23 cellular contexts compared by ENCODE assay signal in genomic region chr3:114858329-114858728, GRCh38.
DNase-seq lines count a peak whose midpoint lies in the region; ATAC-seq lines count a peak whose summit lies in the region.
"Had no signal": no experiment of that assay in that cellular context is flagged by ENCODE, and none has a peak within 500 bp of the region (broad histone marks: within the 10 kb centered on the region; RNA-seq: fewer than 3 reads in every experiment).

No MANE protein-coding gene starts in this region.

- no peak overlapping the region for H3K4me3 Mint-ChIP-seq in memory B cell
- no peak overlapping the region for H3K4me3 Mint-ChIP-seq in activated CD4-positive, alpha-beta T cell treated with anti-CD3 and anti-CD28 coated beads, Interleukin-2, amount 10 ng/mL, durations not matched to agents 24 days and 14 days
- H3K4me3 Mint-ChIP-seq: CD4-positive, alpha-beta memory T cell; IgD-negative memory B cell had no signal

- H3K27ac Mint-ChIP-seq in memory B cell: no peak overlapping the region
- H3K27ac Mint-ChIP-seq in activated CD4-positive, alpha-beta T cell treated with anti-CD3 and anti-CD28 coated beads, Interleukin-2, amount 10 ng/mL, durations not matched to agents 24 days and 14 days: no peak overlapping the region
- H3K27ac Mint-ChIP-seq: CD4-positive, alpha-beta memory T cell had no signal

- peaks cover 9% of the 10 kb centered on the region for H3K36me3 Mint-ChIP-seq in memory B cell
- no peaks in the 10 kb centered on the region for H3K36me3 Mint-ChIP-seq in activated CD4-positive, alpha-beta T cell treated with anti-CD3 and anti-CD28 coated beads, Interleukin-2, amount 10 ng/mL, durations not matched to agents 24 days and 14 days (ENCODE audit: low read depth)

- intact Hi-C loops in activated CD4-positive, alpha-beta T cell treated with anti-CD3 and anti-CD28 coated beads, Interleukin-2, amount 10 ng/mL, durations not matched to agents 24 days and 14 days (cut with micrococcal nuclease): no loop called here

- no peaks in the 10 kb centered on the region for H3K27me3 Mint-ChIP-seq in memory B cell
- no peaks in the 10 kb centered on the region for H3K27me3 Mint-ChIP-seq in activated CD4-positive, alpha-beta T cell treated with anti-CD3 and anti-CD28 coated beads, Interleukin-2, amount 10 ng/mL, durations not matched to agents 24 days and 14 days
- H3K27me3 Mint-ChIP-seq: CD4-positive, alpha-beta memory T cell; IgD-negative memory B cell had no signal

- ATAC-seq in memory B cell (ENCODE audit: low read depth): peak; percentile 35
- ATAC-seq: SK-N-SH treated with all-trans-retinoic acid at 6 μM for 48 hours had no signal

- H3K4me1 Mint-ChIP-seq in memory B cell: peaks cover 27% of the 10 kb centered on the region
- H3K4me1 Mint-ChIP-seq in activated CD4-positive, alpha-beta T cell treated with anti-CD3 and anti-CD28 coated beads, Interleukin-2, amount 10 ng/mL, durations not matched to agents 24 days and 14 days: peaks cover 3% of the 10 kb centered on the region

- H3K9me3 Mint-ChIP-seq in memory B cell: no peaks in the 10 kb centered on the region
- H3K9me3 Mint-ChIP-seq in activated CD4-positive, alpha-beta T cell treated with anti-CD3 and anti-CD28 coated beads, Interleukin-2, amount 10 ng/mL, durations not matched to agents 24 days and 14 days: no peaks in the 10 kb centered on the region
- H3K9me3 Mint-ChIP-seq: CD4-positive, alpha-beta memory T cell; IgD-negative memory B cell had no signal

- DNase-seq in NCI-H748 (lab: John Stamatoyannopoulos, UW; ENCODE audit: unreplicated experiment): peak; percentile 50
- no peak for DNase-seq in NCI-H748 treated with DMSO at 0.1 percent for 48 hours (lab: John Stamatoyannopoulos, UW)
- DNase-seq in NCI-H69 (lab: John Stamatoyannopoulos, UW): peak; percentile 19
- no peak for DNase-seq in memory B cell (ENCODE audit: low spot score in 2 of 2)
- no peak for DNase-seq in SIG-M5 (lab: John Stamatoyannopoulos, UW)
- DNase-seq in iPS-NIHi11 (ENCODE audit: low spot score): no peak
- no peak for DNase-seq in activated CD4-positive, alpha-beta T cell treated with anti-CD3 and anti-CD28 coated beads, Interleukin-2, amount 10 ng/mL, durations not matched to agents 24 days and 14 days
- DNase-seq in AG08396 (ENCODE audit: low spot score): no peak
- DNase-seq: AML-193; CD4-positive, alpha-beta memory T cell; COR-L47; DMS79 treated with DMSO at 0.1 percent for 48 hours; GF-D8; HCEC 1CT; NCI-H1105; NCI-H1694 treated with DMSO at 0.1 percent for 48 hours; NCI-H2171; NCI-H226; NCI-H510A; NCI-H774; SJCRH30 had no signal

Comparison
In these comparisons a context has a peak if more than half of its experiments do, and no peak if none do; other contexts are left out.
1. DNase-seq: peak in NCI-H748 (single experiment) and NCI-H69 (single experiment); none in NCI-H748 treated with DMSO at 0.1 percent for 48 hours (single experiment), memory B cell (0 of 2), SIG-M5 (single experiment), iPS-NIHi11 (single experiment), activated CD4-positive, alpha-beta T cell treated with anti-CD3 and anti-CD28 coated beads, Interleukin-2, amount 10 ng/mL, durations not matched to agents 24 days and 14 days (single experiment) and AG08396 (single experiment).